Comparison of ENCODE assay signal across 16 cellular contexts in genomic region chr6:18439581-18439980, GRCh38. TPM values are rescaled to one million over a fixed set of nuclear protein-coding genes. Genes with fewer than 3 reads are reported as not detected.
DNase-seq lines count a peak whose midpoint lies in the region; ATAC-seq and TF ChIP-seq lines count a peak whose summit lies in the region.
"Had no signal": no experiment of that assay in that cellular context is flagged by ENCODE, and none has a peak within 500 bp of the region (broad histone marks: within the 10 kb centered on the region; RNA-seq: fewer than 3 reads in every experiment).

No MANE protein-coding gene starts in this region.

- H3K9me3 Mint-ChIP-seq in activated CD8-positive, alpha-beta T cell treated with anti-CD3 and anti-CD28 coated beads for 36 hours = no peaks in the 10 kb centered on the region
- H3K9me3 Mint-ChIP-seq in activated CD8-positive, alpha-beta T cell treated with anti-CD3 and anti-CD28 coated beads, Interleukin-2, amount 10 ng/mL, durations not matched to agents 7 days and 5 days (ENCODE audit: insufficient read depth) = no peaks in the 10 kb centered on the region
- no peaks in the 10 kb centered on the region for H3K9me3 Mint-ChIP-seq in CD4-positive, alpha-beta T cell

- H3K27ac ChIP-seq in neutrophil (peak overlapping the region; percentile 27), subcutaneous abdominal adipose tissue (ENCODE audit: low read depth, low read length) (peak overlapping the region; percentile 24)
- H3K27ac ChIP-seq in CD4-positive, alpha-beta T cell (ENCODE audit: low read depth, low read length) = no peak overlapping the region

- H3K27ac Mint-ChIP-seq in activated CD8-positive, alpha-beta T cell treated with anti-CD3 and anti-CD28 coated beads for 36 hours = no peak overlapping the region
- H3K27ac Mint-ChIP-seq in activated CD8-positive, alpha-beta T cell treated with anti-CD3 and anti-CD28 coated beads, Interleukin-2, amount 10 ng/mL, durations not matched to agents 7 days and 5 days = no peak overlapping the region
- no peak overlapping the region for H3K27ac Mint-ChIP-seq in CD4-positive, alpha-beta T cell

- H3K36me3 ChIP-seq in neutrophil (peaks cover 22% of the 10 kb centered on the region), subcutaneous abdominal adipose tissue (ENCODE audit: control insufficient read depth in 5 of 5, insufficient read depth in 5 of 5, low read length in 5 of 5) (peaks cover 0 to 4% (median 0%) of the 10 kb centered on the region in 5 donors)

- H3K27me3 Mint-ChIP-seq in activated CD8-positive, alpha-beta T cell treated with anti-CD3 and anti-CD28 coated beads for 36 hours = no peaks in the 10 kb centered on the region
- no peaks in the 10 kb centered on the region for H3K27me3 Mint-ChIP-seq in activated CD8-positive, alpha-beta T cell treated with anti-CD3 and anti-CD28 coated beads, Interleukin-2, amount 10 ng/mL, durations not matched to agents 7 days and 5 days (ENCODE audit: low read depth)
- H3K27me3 Mint-ChIP-seq in CD4-positive, alpha-beta T cell = no peaks in the 10 kb centered on the region

- H3K9me3 ChIP-seq in neutrophil = no peaks in the 10 kb centered on the region
- H3K9me3 ChIP-seq in subcutaneous abdominal adipose tissue (ENCODE audit: control insufficient read depth in 5 of 5, low read length in 5 of 5) = no peaks in the 10 kb centered on the region
- no peaks in the 10 kb centered on the region for H3K9me3 ChIP-seq in CD4-positive, alpha-beta T cell (ENCODE audit: control insufficient read depth, low read length)

- H3K4me1 Mint-ChIP-seq in activated CD8-positive, alpha-beta T cell treated with anti-CD3 and anti-CD28 coated beads for 36 hours (ENCODE audit: low read depth) = peaks cover 19% of the 10 kb centered on the region
- peaks cover 2% of the 10 kb centered on the region for H3K4me1 Mint-ChIP-seq in activated CD8-positive, alpha-beta T cell treated with anti-CD3 and anti-CD28 coated beads, Interleukin-2, amount 10 ng/mL, durations not matched to agents 7 days and 5 days (ENCODE audit: low read depth)
- peaks cover 5% of the 10 kb centered on the region for H3K4me1 Mint-ChIP-seq in CD4-positive, alpha-beta T cell (ENCODE audit: low read depth)

- H3K9ac ChIP-seq in subcutaneous abdominal adipose tissue (ENCODE audit: low read length in 5 of 5) = no peak overlapping the region

- TF ChIP-seq CTCF in activated CD8-positive, alpha-beta T cell treated with anti-CD3 and anti-CD28 coated beads for 36 hours (IDR thresholded peaks at IDR 0.05) = no peak
- no peak for TF ChIP-seq CTCF in neutrophil (IDR thresholded peaks at IDR 0.05)
- no peak for TF ChIP-seq CTCF in CD4-positive, alpha-beta T cell (IDR thresholded peaks at IDR 0.05)

- peaks cover 2% of the 10 kb centered on the region for H3K36me3 Mint-ChIP-seq in activated CD8-positive, alpha-beta T cell treated with anti-CD3 and anti-CD28 coated beads for 36 hours (ENCODE audit: low read depth)
- no peaks in the 10 kb centered on the region for H3K36me3 Mint-ChIP-seq in activated CD8-positive, alpha-beta T cell treated with anti-CD3 and anti-CD28 coated beads, Interleukin-2, amount 10 ng/mL, durations not matched to agents 7 days and 5 days (ENCODE audit: low read depth)
- peaks cover 6% of the 10 kb centered on the region for H3K36me3 Mint-ChIP-seq in CD4-positive, alpha-beta T cell (ENCODE audit: low read depth)

- CTCF ChIA-PET in activated CD8-positive, alpha-beta T cell treated with anti-CD3 and anti-CD28 coated beads for 36 hours (lab: Charles Lee) = interaction anchor here (1.5 to 2.4 kb wide), 2 partner anchors 10 to 53 kb away, joined by 3 to 5 read pairs; partner anchors contain the start of gene RNF144B
- CTCF ChIA-PET in activated CD8-positive, alpha-beta T cell treated with anti-CD3 and anti-CD28 coated beads, Interleukin-2, amount 10 ng/mL, durations not matched to agents 7 days and 5 days (lab: Charles Lee) = no interaction called here
- CTCF ChIA-PET in CD4-positive, alpha-beta T cell (lab: Charles Lee) = no interaction called here

- H3K4me3 Mint-ChIP-seq in activated CD8-positive, alpha-beta T cell treated with anti-CD3 and anti-CD28 coated beads for 36 hours = no peak overlapping the region
- no peak overlapping the region for H3K4me3 Mint-ChIP-seq in activated CD8-positive, alpha-beta T cell treated with anti-CD3 and anti-CD28 coated beads, Interleukin-2, amount 10 ng/mL, durations not matched to agents 7 days and 5 days
- H3K4me3 Mint-ChIP-seq in CD4-positive, alpha-beta T cell = no peak overlapping the region

- H3K4me1 ChIP-seq in neutrophil (ENCODE audit: control insufficient read depth in 1 of 2, insufficient read depth in 1 of 2, low read depth in 1 of 2, low read length in 1 of 2) (peaks cover 18 to 22% of the 10 kb centered on the region in 2 experiments), subcutaneous abdominal adipose tissue (ENCODE audit: control insufficient read depth in 5 of 5, insufficient read depth in 5 of 5, low read length in 5 of 5) (peaks cover 0 to 33% (median 12%) of the 10 kb centered on the region in 5 donors)

- intact Hi-C loops in activated CD8-positive, alpha-beta T cell treated with anti-CD3 and anti-CD28 coated beads for 36 hours (cut with micrococcal nuclease) = no loop called here
- intact Hi-C loops in left colon (cut with DNase I, micrococcal nuclease) = no loop called here
- intact Hi-C loops in CD4-positive, alpha-beta T cell (cut with DNase I, micrococcal nuclease) = no loop called here

- peak; percentile 74 for ATAC-seq in activated CD8-positive, alpha-beta T cell treated with anti-CD3 and anti-CD28 coated beads for 36 hours
- ATAC-seq in activated CD8-positive, alpha-beta T cell treated with anti-CD3 and anti-CD28 coated beads, Interleukin-2, amount 10 ng/mL, durations not matched to agents 7 days and 5 days = no peak
- no peak for ATAC-seq in left colon
- ATAC-seq in CD4-positive, alpha-beta T cell (ENCODE audit: poor library complexity) = no peak
- ATAC-seq: HCT116, Panc1, Right ventricle myocardium inferior had no signal

- POLR2A ChIA-PET in activated CD8-positive, alpha-beta T cell treated with anti-CD3 and anti-CD28 coated beads for 36 hours (lab: Charles Lee) = no interaction called here
- POLR2A ChIA-PET in activated CD8-positive, alpha-beta T cell treated with anti-CD3 and anti-CD28 coated beads, Interleukin-2, amount 10 ng/mL, durations not matched to agents 7 days and 5 days (lab: Charles Lee) = no interaction called here
- POLR2A ChIA-PET in CD4-positive, alpha-beta T cell (lab: Charles Lee) = no interaction called here

- H3K4me3 ChIP-seq in neutrophil (ENCODE audit: low read depth in 1 of 2, low read length in 1 of 2) = no peak overlapping the region
- no peak overlapping the region for H3K4me3 ChIP-seq in subcutaneous abdominal adipose tissue (ENCODE audit: low read depth in 1 of 5, low read length in 5 of 5)

- no peaks in the 10 kb centered on the region for H3K27me3 ChIP-seq in neutrophil
- H3K27me3 ChIP-seq in subcutaneous abdominal adipose tissue (ENCODE audit: control insufficient read depth in 5 of 5, insufficient read depth in 4 of 5, low read length in 5 of 5) = no peaks in the 10 kb centered on the region
- no peaks in the 10 kb centered on the region for H3K27me3 ChIP-seq in CD4-positive, alpha-beta T cell (ENCODE audit: control insufficient read depth, insufficient read depth, low read length)

- DNase-seq in activated CD8-positive, alpha-beta T cell treated with anti-CD3 and anti-CD28 coated beads for 36 hours = no peak
- DNase-seq in activated CD8-positive, alpha-beta T cell treated with anti-CD3 and anti-CD28 coated beads, Interleukin-2, amount 10 ng/mL, durations not matched to agents 7 days and 5 days = no peak
- peak; percentile 7 for DNase-seq in NCI-H226
- no peak for DNase-seq in left colon
- no peak for DNase-seq in ecto neural progenitor cell (ENCODE audit: low spot score)
- DNase-seq in CD4-positive, alpha-beta T cell = no peak
- DNase-seq: DND-41, KBM-7, NCI-H1436, NCI-H2029, NCI-H524 had no signal

RNA-seq across cellular contexts. Expression of gene RNF144B, which starts 52.4 kb away (rescaled TPM):
- 1 to 10 TPM; 1.8 to 1.9 TPM for total RNA-seq in activated CD8-positive, alpha-beta T cell treated with anti-CD3 and anti-CD28 coated beads for 36 hours
- total RNA-seq in activated CD8-positive, alpha-beta T cell treated with anti-CD3 and anti-CD28 coated beads, Interleukin-2, amount 10 ng/mL, durations not matched to agents 7 days and 5 days = 1 to 10 TPM in 1 of 2 experiments, under 1 TPM in 1; 0.73 to 1.9 TPM
- total RNA-seq in left colon = 1 to 10 TPM; 4.5 to 4.9 TPM
- total RNA-seq in CD4-positive, alpha-beta T cell = 1 to 10 TPM; 2.3 to 3.5 TPM
